In the genomic region with DNA sequence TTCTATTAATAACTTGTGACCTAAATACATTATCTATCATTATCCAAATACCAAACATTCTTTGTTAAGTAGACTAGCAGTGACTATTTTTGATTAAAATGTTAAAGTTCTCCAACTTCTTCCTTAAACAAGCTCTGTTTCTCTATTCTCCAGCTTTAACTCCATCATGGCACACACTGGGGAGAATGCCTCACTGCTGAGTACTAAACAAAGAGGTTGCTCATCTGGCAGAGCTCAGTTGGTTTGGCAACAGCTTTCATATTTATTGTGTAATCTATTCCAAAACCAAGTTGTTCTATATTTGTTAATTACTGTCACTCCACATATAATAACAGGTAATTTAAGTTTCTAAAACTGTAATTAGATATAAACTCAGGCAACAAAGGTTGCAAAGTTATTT, we compare ENCODE assay signal across 23 cellular contexts.
DNase-seq lines count a peak whose midpoint lies in the region; ATAC-seq lines count a peak whose summit lies in the region.
"Had no signal": no experiment of that assay in that cellular context is flagged by ENCODE, and none has a peak within 500 bp of the region (broad histone marks: within the 10 kb centered on the region; RNA-seq: fewer than 3 reads in every experiment).

No MANE protein-coding gene starts in this region.

- H2BK15ac ChIP-seq in neuronal stem cell (ENCODE audit: low read length): no peak overlapping the region

- H2BK5ac ChIP-seq in neuronal stem cell (ENCODE audit: low read length): no peak overlapping the region

- H3K4me1 Mint-ChIP-seq in activated CD8-positive, alpha-beta T cell treated with anti-CD3 and anti-CD28 coated beads, Interleukin-2, amount 10 ng/mL, durations not matched to agents 7 days and 5 days (ENCODE audit: low read depth): peaks cover 7% of the 10 kb centered on the region

- no peak overlapping the region for H3K4me2 ChIP-seq in neuronal stem cell (ENCODE audit: insufficient read depth, low read length, poor library complexity, severe bottlenecking)

- H4K91ac ChIP-seq in neuronal stem cell (ENCODE audit: low read depth, low read length, poor library complexity): no peak overlapping the region

- peak; percentile 65 for ATAC-seq in esophagus mucosa
- peak; percentile 42 for ATAC-seq in left lobe of liver
- ATAC-seq in activated CD8-positive, alpha-beta T cell treated with anti-CD3 and anti-CD28 coated beads, Interleukin-2, amount 10 ng/mL, durations not matched to agents 7 days and 5 days: no peak
- ATAC-seq in HG02623 (IDR thresholded peaks at IDR 0.05; ENCODE audit: unreplicated experiment): no peak
- ATAC-seq: activated naive CD8-positive, alpha-beta T cell treated with anti-CD3 and anti-CD28 coated beads, Interleukin-2, amount 50 U/mL, for 24 hours; stimulated activated naive CD8-positive, alpha-beta T cell treated with anti-CD3 and anti-CD28 coated beads, Interleukin-15, Interleukin-2, amounts not matched to agents 100 U/mL and 50 U/mL, for 24 hours; T-cell had no signal

- H2BK120ac ChIP-seq in neuronal stem cell (ENCODE audit: low read depth, low read length): no peak overlapping the region

- H3K9me3 Mint-ChIP-seq in activated CD8-positive, alpha-beta T cell treated with anti-CD3 and anti-CD28 coated beads, Interleukin-2, amount 10 ng/mL, durations not matched to agents 7 days and 5 days (ENCODE audit: insufficient read depth): no peaks in the 10 kb centered on the region
- H3K9me3 Mint-ChIP-seq: activated naive CD8-positive, alpha-beta T cell treated with anti-CD3 and anti-CD28 coated beads, Interleukin-2, amount 50 U/mL, for 24 hours; activated T-helper 2 cell treated with anti-CD3 and anti-CD28 coated beads, Interferon-gamma antibody, Interleukin-2, Interleukin-4, amounts not matched to agents 10 μg/mL and 5 μg/mL and 100 μg/mL, durations not matched to agents 14 hours and 24 hours and 36 hours; CD4-positive, alpha-beta memory T cell; immature natural killer cell; naive B cell; T-cell had no signal

- no peak overlapping the region for H2AK5ac ChIP-seq in neuronal stem cell (ENCODE audit: low read depth, low read length)

- H3K4me3 ChIP-seq in neuronal stem cell (ENCODE audit: low read length in 2 of 2): no peak overlapping the region
- H3K4me3 ChIP-seq: tibial nerve had no signal

- H2AFZ ChIP-seq in neuronal stem cell (ENCODE audit: low read length): no peak overlapping the region

- POLR2A ChIA-PET in activated CD8-positive, alpha-beta T cell treated with anti-CD3 and anti-CD28 coated beads, Interleukin-2, amount 10 ng/mL, durations not matched to agents 7 days and 5 days (lab: Charles Lee): no interaction called here

- no peaks in the 10 kb centered on the region for H3K9me3 ChIP-seq in neuronal stem cell (replicated peaks in 1 of 2; ENCODE audit: control insufficient read depth in 2 of 2, insufficient read depth in 1 of 2, low read depth in 1 of 2, low read length in 2 of 2)
- H3K9me3 ChIP-seq: tibial nerve had no signal

- no peaks in the 10 kb centered on the region for H3K36me3 Mint-ChIP-seq in activated CD8-positive, alpha-beta T cell treated with anti-CD3 and anti-CD28 coated beads, Interleukin-2, amount 10 ng/mL, durations not matched to agents 7 days and 5 days (ENCODE audit: low read depth)
- H3K36me3 Mint-ChIP-seq: immature natural killer cell had no signal

- H3K23ac ChIP-seq in neuronal stem cell (ENCODE audit: low read depth, low read length, poor library complexity): no peak overlapping the region

- H3K27ac ChIP-seq in neuronal stem cell (replicated peaks; ENCODE audit: low read length): no peak overlapping the region

- peaks cover 2 to 69% of the 10 kb centered on the region in 2 donors for H3K36me3 ChIP-seq in neuronal stem cell (replicated peaks in 1 of 2; ENCODE audit: control insufficient read depth in 2 of 2, insufficient read depth in 2 of 2, low read length in 2 of 2)

- H3K27ac Mint-ChIP-seq in activated CD8-positive, alpha-beta T cell treated with anti-CD3 and anti-CD28 coated beads, Interleukin-2, amount 10 ng/mL, durations not matched to agents 7 days and 5 days: no peak overlapping the region
- H3K27ac Mint-ChIP-seq: activated naive CD8-positive, alpha-beta T cell treated with anti-CD3 and anti-CD28 coated beads, Interleukin-2, amount 50 U/mL, for 24 hours; activated T-helper 2 cell treated with anti-CD3 and anti-CD28 coated beads, Interferon-gamma antibody, Interleukin-2, Interleukin-4, amounts not matched to agents 10 μg/mL and 5 μg/mL and 100 μg/mL, durations not matched to agents 14 hours and 24 hours and 36 hours; CD4-positive, alpha-beta memory T cell; immature natural killer cell; T-cell had no signal

- CTCF ChIA-PET in activated CD8-positive, alpha-beta T cell treated with anti-CD3 and anti-CD28 coated beads, Interleukin-2, amount 10 ng/mL, durations not matched to agents 7 days and 5 days (lab: Charles Lee): interaction anchor here (2.1 kb wide), 1 partner anchor 236 kb away, joined by 14 read pairs; no protein-coding TSS in a partner anchor

- H3K79me1 ChIP-seq in neuronal stem cell (ENCODE audit: low read depth, low read length): no peaks in the 10 kb centered on the region

- H3K4ac ChIP-seq in neuronal stem cell (ENCODE audit: low read length): no peak overlapping the region

- peak; percentile 42 for DNase-seq in AG20443 (ENCODE audit: low spot score)
- peak; percentile 13 for DNase-seq in HCEC 1CT
- DNase-seq in left lobe of liver (ENCODE audit: low spot score): no peak
- DNase-seq in NCI-H2081 (lab: John Stamatoyannopoulos, UW): no peak
- DNase-seq in activated CD8-positive, alpha-beta T cell treated with anti-CD3 and anti-CD28 coated beads, Interleukin-2, amount 10 ng/mL, durations not matched to agents 7 days and 5 days: no peak
- no peak for DNase-seq in neuronal stem cell (ENCODE audit: low spot score)
- DNase-seq: activated CD4-positive, alpha-beta T cell treated with anti-CD3 and anti-CD28 coated beads for 4 hours; activated naive CD8-positive, alpha-beta T cell treated with anti-CD3 and anti-CD28 coated beads, Interleukin-2, amount 50 U/mL, for 24 hours; caudate nucleus; CD4-positive, alpha-beta memory T cell; erythroblast; head of caudate nucleus; immature natural killer cell; mammary epithelial cell; naive B cell; NCI-H1930; stimulated activated CD4-positive, alpha-beta T cell treated with anti-CD3 and anti-CD28 coated beads, Interleukin-2, amount 100 ng/mL, for 24 hours; stimulated activated naive CD8-positive, alpha-beta T cell treated with anti-CD3 and anti-CD28 coated beads, Interleukin-15, Interleukin-2, amounts not matched to agents 100 U/mL and 50 U/mL, for 24 hours; T-cell had no signal

- no peaks in the 10 kb centered on the region for H3K27me3 Mint-ChIP-seq in activated CD8-positive, alpha-beta T cell treated with anti-CD3 and anti-CD28 coated beads, Interleukin-2, amount 10 ng/mL, durations not matched to agents 7 days and 5 days (ENCODE audit: low read depth)
- H3K27me3 Mint-ChIP-seq: CD4-positive, alpha-beta memory T cell; naive B cell; T-cell had no signal

- H3K27me3 ChIP-seq in neuronal stem cell (ENCODE audit: control insufficient read depth in 3 of 3, insufficient read depth in 3 of 3, low read depth in 1 of 3, low read length in 3 of 3): no peaks in the 10 kb centered on the region
- H3K27me3 ChIP-seq: tibial nerve had no signal

- H3K14ac ChIP-seq in neuronal stem cell (ENCODE audit: low read length): no peak overlapping the region

- no peak overlapping the region for H2BK12ac ChIP-seq in neuronal stem cell (ENCODE audit: low read length)

- H3K4me1 ChIP-seq in neuronal stem cell (ENCODE audit: control insufficient read depth in 2 of 2, insufficient read depth in 1 of 2, low read depth in 1 of 2, low read length in 2 of 2): peaks cover 0 to 2% of the 10 kb centered on the region in 2 donors

- H3K18ac ChIP-seq in neuronal stem cell (ENCODE audit: low read length): no peak overlapping the region

- no peak overlapping the region for H3K4me3 Mint-ChIP-seq in activated CD8-positive, alpha-beta T cell treated with anti-CD3 and anti-CD28 coated beads, Interleukin-2, amount 10 ng/mL, durations not matched to agents 7 days and 5 days
- H3K4me3 Mint-ChIP-seq: activated naive CD8-positive, alpha-beta T cell treated with anti-CD3 and anti-CD28 coated beads, Interleukin-2, amount 50 U/mL, for 24 hours; CD4-positive, alpha-beta memory T cell; immature natural killer cell; T-cell had no signal

- H4K8ac ChIP-seq in neuronal stem cell (ENCODE audit: low read depth, low read length): no peak overlapping the region

- no peak overlapping the region for H3K9ac ChIP-seq in neuronal stem cell (ENCODE audit: low read depth, low read length, poor library complexity)

Comparison
In these comparisons a context has a peak if more than half of its experiments do, and no peak if none do; other contexts are left out.
1. DNase-seq: peak in AG20443 (single experiment) and HCEC 1CT (single experiment); none in left lobe of liver (single experiment), NCI-H2081 (0 of 2), activated CD8-positive, alpha-beta T cell treated with anti-CD3 and anti-CD28 coated beads, Interleukin-2, amount 10 ng/mL, durations not matched to agents 7 days and 5 days (single experiment) and neuronal stem cell (single experiment).
2. ATAC-seq: peak in esophagus mucosa (single experiment) and left lobe of liver (single experiment); none in activated CD8-positive, alpha-beta T cell treated with anti-CD3 and anti-CD28 coated beads, Interleukin-2, amount 10 ng/mL, durations not matched to agents 7 days and 5 days (single experiment) and HG02623 (single experiment).